In genomic region chr9:128728298-128728697, GRCh38 we compare ENCODE assay signal across 28 cellular contexts. TPM values are rescaled to one million over a fixed set of nuclear protein-coding genes. Genes with fewer than 3 reads are reported as not detected.
DNase-seq lines count a peak whose midpoint lies in the region; ATAC-seq and TF ChIP-seq lines count a peak whose summit lies in the region.
"Had no signal": no experiment of that assay in that cellular context is flagged by ENCODE, and none has a peak within 500 bp of the region (broad histone marks: within the 10 kb centered on the region; RNA-seq: fewer than 3 reads in every experiment).

No MANE protein-coding gene starts in this region.

- TF ChIP-seq POLR2A in gastroesophageal sphincter (IDR thresholded peaks at IDR 0.05) = no peak

- H3K36me3 ChIP-seq in SK-N-SH (replicated peaks in 1 of 2; ENCODE audit: control insufficient read depth in 1 of 2, insufficient read depth in 2 of 2, low read length in 1 of 2) (peaks cover 0 to 4% of the 10 kb centered on the region in 2 experiments), HEK293 (ENCODE audit: control insufficient read depth in 2 of 2, insufficient read depth in 1 of 2, low read length in 2 of 2) (peaks cover 0 to 23% of the 10 kb centered on the region in 2 experiments; a peak in 1 of 3 replicates), osteoblast (ENCODE audit: insufficient read depth, low read length) (peaks cover 10% of the 10 kb centered on the region), gastroesophageal sphincter (peaks cover 0 to 39% of the 10 kb centered on the region in 2 donors)

- H4K20me1 ChIP-seq in SK-N-SH (ENCODE audit: insufficient read depth) (no peaks in the 10 kb centered on the region), osteoblast (ENCODE audit: insufficient read depth, low read length) (no peaks in the 10 kb centered on the region)

- H3K27ac ChIP-seq in SK-N-SH (ENCODE audit: low read depth in 2 of 2, low read length in 1 of 2) = peak overlapping the region in 1 of 2 experiments; percentile 31; a peak in 2 of 4 replicates
- no peak overlapping the region for H3K27ac ChIP-seq in HEK293 (ENCODE audit: extremely low read depth, low read depth, low read length)
- H3K27ac ChIP-seq in osteoblast (ENCODE audit: low read depth, low read length) = no peak overlapping the region
- H3K27ac ChIP-seq in gastroesophageal sphincter = no peak overlapping the region
- H3K27ac ChIP-seq: 22Rv1, SK-N-MC had no signal

- H3K4me2 ChIP-seq in SK-N-SH = no peak overlapping the region
- H3K4me2 ChIP-seq in osteoblast (ENCODE audit: insufficient read depth, low read length) = no peak overlapping the region

- no peaks in the 10 kb centered on the region for H3K9me3 Mint-ChIP-seq in central memory CD8-positive, alpha-beta T cell
- H3K9me3 Mint-ChIP-seq in stimulated activated memory B cell treated with anti-CD40 and anti-IgM and Interleukin-4, amounts not matched to agents 10 μg/mL and 1 μg/mL and 100 μg/mL, for 72 hours = no peaks in the 10 kb centered on the region

- H3K79me2 ChIP-seq in SK-N-SH (ENCODE audit: insufficient read depth) = no peaks in the 10 kb centered on the region
- no peaks in the 10 kb centered on the region for H3K79me2 ChIP-seq in osteoblast (ENCODE audit: insufficient read depth, low read length)

- TF ChIP-seq RAD21 in SK-N-SH (IDR thresholded peaks at IDR 0.05; ENCODE audit: low read length) = no peak

- no peak for TF ChIP-seq EP300 in SK-N-SH (IDR thresholded peaks at IDR 0.05; ENCODE audit: borderline replicate concordance in 1 of 2, low read depth in 1 of 2, low read length in 1 of 2)
- TF ChIP-seq EP300 in gastroesophageal sphincter (IDR thresholded peaks at IDR 0.05) = no peak

- H3K4me3 ChIP-seq in SK-N-SH (ENCODE audit: low read depth in 2 of 2, low read length in 1 of 2) (no peak overlapping the region), HEK293 (ENCODE audit: low read depth, low read length) (no peak overlapping the region), osteoblast (ENCODE audit: insufficient read depth, low read length) (no peak overlapping the region), gastroesophageal sphincter (no peak overlapping the region)
- H3K4me3 ChIP-seq: GM12878, HAP-1, SK-N-MC had no signal

- H3K9ac ChIP-seq in SK-N-SH = no peak overlapping the region

- H3K9me3 ChIP-seq in SK-N-SH = no peaks in the 10 kb centered on the region
- no peaks in the 10 kb centered on the region for H3K9me3 ChIP-seq in HEK293 (ENCODE audit: control insufficient read depth, insufficient read depth, low read depth, low read length)
- no peaks in the 10 kb centered on the region for H3K9me3 ChIP-seq in osteoblast (ENCODE audit: low read depth, low read length)
- H3K9me3 ChIP-seq in gastroesophageal sphincter = no peaks in the 10 kb centered on the region
- H3K9me3 ChIP-seq: Caco-2, HAP-1 had no signal

- peaks cover 16% of the 10 kb centered on the region for H3K36me3 Mint-ChIP-seq in central memory CD8-positive, alpha-beta T cell (ENCODE audit: insufficient read depth)
- H3K36me3 Mint-ChIP-seq in stimulated activated memory B cell treated with anti-CD40 and anti-IgM and Interleukin-4, amounts not matched to agents 10 μg/mL and 1 μg/mL and 100 μg/mL, for 72 hours = peaks cover 17% of the 10 kb centered on the region

- H3K4me1 ChIP-seq in SK-N-SH (ENCODE audit: control insufficient read depth in 1 of 2, insufficient read depth in 2 of 2, low read depth in 1 of 2, low read length in 1 of 2) (peaks cover 0 to 31% of the 10 kb centered on the region in 2 experiments; a peak in 1 of 4 replicates), HEK293 (ENCODE audit: control insufficient read depth, insufficient read depth, low read length) (no peaks in the 10 kb centered on the region), osteoblast (ENCODE audit: insufficient read depth, low read length) (peaks cover 8% of the 10 kb centered on the region), gastroesophageal sphincter (peaks cover 0 to 16% (median 0%) of the 10 kb centered on the region in 3 donors)
- H3K4me1 ChIP-seq: Caco-2 had no signal

- H3K9me2 ChIP-seq in SK-N-SH = no peaks in the 10 kb centered on the region

- no peak overlapping the region for H3K4me3 Mint-ChIP-seq in central memory CD8-positive, alpha-beta T cell
- H3K4me3 Mint-ChIP-seq in stimulated activated memory B cell treated with anti-CD40 and anti-IgM and Interleukin-4, amounts not matched to agents 10 μg/mL and 1 μg/mL and 100 μg/mL, for 72 hours = no peak overlapping the region
- H3K4me3 Mint-ChIP-seq: CD4-positive, alpha-beta memory T cell had no signal

- WGBS in SK-N-SH (ENCODE audit: low lambda C conversion rate) = 66% methylated on average over 5 of the region's 7 CpGs
- WGBS in gastroesophageal sphincter (ENCODE audit: low coverage in 1 of 2), 2 donors = 42% methylated on average over 3 of the region's 7 CpGs; no CpG with 5 or more reads in 1 of the 2 donors

- DNase-seq in SK-N-SH (peak; percentile 60), osteoblast (ENCODE audit: insufficient read length, low spot score, missing footprints) (peak; percentile 35)
- DNase-seq in central memory CD8-positive, alpha-beta T cell (ENCODE audit: low spot score in 2 of 2) = no peak
- DNase-seq: Caco-2; CD4-positive, alpha-beta memory T cell; GDM1; GOT3; IMR-90; KG1; MM.1S; NCI-H1048; NCI-H1417; NCI-H187; NCI-H2081 treated with DMSO at 0.1 percent for 48 hours; NCI-H2171; NCI-H226; NCI-H510A; RPMI8226; SHP77 treated with DMSO at 0.1 percent for 48 hours had no signal

- peak overlapping the region; percentile 76 for H3K27ac Mint-ChIP-seq in central memory CD8-positive, alpha-beta T cell (ENCODE audit: low read depth)
- no peak overlapping the region for H3K27ac Mint-ChIP-seq in stimulated activated memory B cell treated with anti-CD40 and anti-IgM and Interleukin-4, amounts not matched to agents 10 μg/mL and 1 μg/mL and 100 μg/mL, for 72 hours

- H3K27me3 ChIP-seq in SK-N-SH (ENCODE audit: insufficient read depth) (no peaks in the 10 kb centered on the region), osteoblast (ENCODE audit: insufficient read depth, low read length) (no peaks in the 10 kb centered on the region), gastroesophageal sphincter (no peaks in the 10 kb centered on the region)

- peaks cover 24% of the 10 kb centered on the region for H3K4me1 Mint-ChIP-seq in central memory CD8-positive, alpha-beta T cell
- H3K4me1 Mint-ChIP-seq in stimulated activated memory B cell treated with anti-CD40 and anti-IgM and Interleukin-4, amounts not matched to agents 10 μg/mL and 1 μg/mL and 100 μg/mL, for 72 hours = peaks cover 24% of the 10 kb centered on the region

- CTCF ChIA-PET in SK-N-SH (lab: Yijun Ruan, JAX) (interaction anchor here (1.0 to 1.3 kb wide), 2 partner anchors 25 to 65 kb away, joined by 3 read pairs; no protein-coding TSS in a partner anchor), HEK293 (lab: Yijun Ruan, JAX) (no interaction called here)

- peaks cover 11% of the 10 kb centered on the region for H3F3A ChIP-seq in SK-N-SH (replicated peaks; ENCODE audit: insufficient read depth)

- POLR2A ChIA-PET in SK-N-SH (lab: Yijun Ruan, JAX) (interaction anchor here (1.1 kb wide), 1 partner anchor 90 kb away, joined by 4 read pairs; the partner anchor contains the start of gene ENDOG), HEK293 (lab: Yijun Ruan, JAX) (no interaction called here)

- H2AFZ ChIP-seq in SK-N-SH (ENCODE audit: low read depth) (no peak overlapping the region), osteoblast (ENCODE audit: low read length) (no peak overlapping the region)

- TF ChIP-seq CTCF in SK-N-SH (IDR thresholded peaks at IDR 0.05) (no peak), HEK293 (tag by site-specific recombination; IDR thresholded peaks at IDR 0.05) (no peak), osteoblast (IDR thresholded peaks at IDR 0.05; ENCODE audit: extremely low read depth, low read depth, low read length) (no peak), gastroesophageal sphincter (IDR thresholded peaks at IDR 0.05) (no peak)

- no peak for ATAC-seq in SK-N-SH treated with all-trans-retinoic acid at 6 μM for 48 hours
- ATAC-seq in central memory CD8-positive, alpha-beta T cell (replicated peaks; ENCODE audit: extremely low read depth, poor library complexity, severe bottlenecking) = no peak
- no peak for ATAC-seq in GM18858 (IDR thresholded peaks at IDR 0.05; ENCODE audit: unreplicated experiment)
- no peak for ATAC-seq in gastroesophageal sphincter
- ATAC-seq in stimulated activated memory B cell treated with anti-CD40 and anti-IgM and Interleukin-4, amounts not matched to agents 10 μg/mL and 1 μg/mL and 100 μg/mL, for 72 hours = no peak
- ATAC-seq: GM12878 had no signal

- no peaks in the 10 kb centered on the region for H3K27me3 Mint-ChIP-seq in central memory CD8-positive, alpha-beta T cell
- H3K27me3 Mint-ChIP-seq in stimulated activated memory B cell treated with anti-CD40 and anti-IgM and Interleukin-4, amounts not matched to agents 10 μg/mL and 1 μg/mL and 100 μg/mL, for 72 hours = no peaks in the 10 kb centered on the region
- H3K27me3 Mint-ChIP-seq: CD4-positive, alpha-beta memory T cell had no signal

TF ChIP-seq in SK-N-SH, 30 proteins besides CTCF, POLR2A, EP300 and RAD21 (continues in another document):
- no peak for TF ChIP-seq NRF1 (IDR thresholded peaks at IDR 0.05; ENCODE audit: low read depth, low read length)

TF ChIP-seq in HEK293, 187 proteins besides CTCF, POLR2A, EP300 and RAD21 (continues in another document):
- no peak for TF ChIP-seq ZNF423 (tag by site-specific recombination; IDR thresholded peaks at IDR 0.05)

RNA-seq across cellular contexts. Expression of gene ZDHHC12, which starts 4.4 kb away (rescaled TPM):
- 36.6 and 51.3 TPM in 2 replicates for polyA plus RNA-seq in SK-N-SH (2012; rRNA removed)
- 20.8 and 32.1 TPM in 2 replicates for polyA plus RNA-seq in SK-N-SH (2012; cell fraction: cytosol; rRNA removed)
- polyA plus RNA-seq in SK-N-SH (2012; cell fraction: nucleus; rRNA removed) = 26.9 and 52.8 TPM in 2 replicates
- total RNA-seq in osteoblast = 32.7 and 35.1 TPM in 2 replicates
- total RNA-seq in gastroesophageal sphincter = 10 to 100 TPM; 19.5 to 24.5 (median 22.2) TPM

RNA-seq across cellular contexts. Expression of gene PKN3, which starts 26.0 kb away (rescaled TPM):
- 5.0 and 7.8 TPM in 2 replicates for polyA plus RNA-seq in SK-N-SH (2012; rRNA removed)
- 1.8 and 4.1 TPM in 2 replicates for polyA plus RNA-seq in SK-N-SH (2012; cell fraction: cytosol; rRNA removed)
- polyA plus RNA-seq in SK-N-SH (2012; cell fraction: nucleus; rRNA removed) = 15.1 and 16.8 TPM in 2 replicates
- total RNA-seq in osteoblast (3.5 and 4.3 TPM in 2 replicates), gastroesophageal sphincter (1 to 10 TPM; 2.3 to 7.5 (median 4.0) TPM)

RNA-seq across cellular contexts. Expression of gene SET, which starts 39.3 kb away (rescaled TPM):
- polyA plus RNA-seq in SK-N-SH (2012; rRNA removed) = 64.6 and 79.5 TPM in 2 replicates
- polyA plus RNA-seq in SK-N-SH (2012; cell fraction: cytosol; rRNA removed) = 101 and 156 TPM in 2 replicates
- polyA plus RNA-seq in SK-N-SH (2012; cell fraction: nucleus; rRNA removed) = 59.7 and 115 TPM in 2 replicates
- total RNA-seq in osteoblast (365 and 397 TPM in 2 replicates), gastroesophageal sphincter (100 to 1,000 TPM; 209 to 355 (median 256) TPM)

RNA-seq across cellular contexts. Expression of gene ZER1, which starts 43.4 kb away (rescaled TPM):
- polyA plus RNA-seq in SK-N-SH (2012; rRNA removed) = 25.4 and 30.9 TPM in 2 replicates
- 12.0 and 17.2 TPM in 2 replicates for polyA plus RNA-seq in SK-N-SH (2012; cell fraction: cytosol; rRNA removed)
- polyA plus RNA-seq in SK-N-SH (2012; cell fraction: nucleus; rRNA removed) = 46.9 and 78.6 TPM in 2 replicates
- 26.4 and 27.1 TPM in 2 replicates for total RNA-seq in osteoblast
- 100 to 1,000 TPM in 1 of 4 donors, 10 to 100 TPM in 3; 55.1 to 104 (median 60.2) TPM for total RNA-seq in gastroesophageal sphincter

RNA-seq across cellular contexts. Expression of gene TBC1D13, which starts 58.8 kb away (rescaled TPM):
- 19.1 and 19.7 TPM in 2 replicates for polyA plus RNA-seq in SK-N-SH (2012; rRNA removed)
- polyA plus RNA-seq in SK-N-SH (2012; cell fraction: cytosol; rRNA removed) = 10.1 and 14.8 TPM in 2 replicates
- 26.5 and 27.7 TPM in 2 replicates for polyA plus RNA-seq in SK-N-SH (2012; cell fraction: nucleus; rRNA removed)
- 17.0 and 18.6 TPM in 2 replicates for total RNA-seq in osteoblast
- total RNA-seq in gastroesophageal sphincter = 10 to 100 TPM; 13.2 to 40.9 (median 17.7) TPM

Comparison
In these comparisons a context has a peak if more than half of its experiments do, and no peak if none do; other contexts are left out.
1. DNase-seq: peak in SK-N-SH (single experiment) and osteoblast (single experiment); none in central memory CD8-positive, alpha-beta T cell (0 of 2).